Comparison of ENCODE assay signal across 1 cellular context in the genomic region with DNA sequence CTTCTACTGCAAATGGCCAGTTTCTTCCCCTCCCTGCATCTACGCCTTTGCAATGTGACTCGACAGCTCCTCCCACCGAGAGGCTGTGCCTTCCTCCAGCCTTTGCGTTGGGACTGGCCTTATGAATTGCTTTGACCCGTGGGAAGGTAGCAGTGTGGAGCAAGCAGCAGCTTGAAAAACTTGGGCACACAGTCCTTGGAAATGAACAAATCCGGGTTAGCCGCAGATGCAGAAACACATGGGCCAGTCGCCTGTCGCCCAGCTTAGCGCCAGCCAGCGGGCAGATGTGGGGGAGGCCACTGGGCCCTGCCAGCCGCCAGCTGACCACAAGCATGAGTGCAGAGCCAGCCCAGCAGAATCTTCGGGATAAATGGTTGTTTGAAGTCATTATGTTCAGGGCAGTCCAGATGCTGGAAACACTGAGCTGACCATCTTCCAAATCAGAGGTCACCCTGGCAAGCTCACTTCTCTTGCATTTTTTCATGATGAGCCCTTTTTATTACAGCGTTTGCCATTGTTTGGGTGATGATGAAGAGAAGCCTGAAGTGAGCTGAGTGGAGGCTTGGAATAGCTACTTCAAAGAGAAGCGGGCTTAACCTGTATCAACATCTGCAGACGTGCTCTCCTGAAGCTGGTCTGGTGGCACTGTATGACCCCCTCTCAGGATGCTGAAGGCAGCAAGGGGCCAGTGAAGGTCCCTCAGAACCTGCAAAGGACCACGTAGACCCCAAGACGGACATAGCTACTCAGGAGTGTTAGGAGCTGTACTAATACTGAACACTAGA.
TF ChIP-seq lines count a peak whose summit lies in the region.

No MANE protein-coding gene starts in this region.

TF ChIP-seq in HCT116, 20 proteins besides CTCF, POLR2A, EP300 and RAD21 (continued from another document):
- TF ChIP-seq, protein P1, sequence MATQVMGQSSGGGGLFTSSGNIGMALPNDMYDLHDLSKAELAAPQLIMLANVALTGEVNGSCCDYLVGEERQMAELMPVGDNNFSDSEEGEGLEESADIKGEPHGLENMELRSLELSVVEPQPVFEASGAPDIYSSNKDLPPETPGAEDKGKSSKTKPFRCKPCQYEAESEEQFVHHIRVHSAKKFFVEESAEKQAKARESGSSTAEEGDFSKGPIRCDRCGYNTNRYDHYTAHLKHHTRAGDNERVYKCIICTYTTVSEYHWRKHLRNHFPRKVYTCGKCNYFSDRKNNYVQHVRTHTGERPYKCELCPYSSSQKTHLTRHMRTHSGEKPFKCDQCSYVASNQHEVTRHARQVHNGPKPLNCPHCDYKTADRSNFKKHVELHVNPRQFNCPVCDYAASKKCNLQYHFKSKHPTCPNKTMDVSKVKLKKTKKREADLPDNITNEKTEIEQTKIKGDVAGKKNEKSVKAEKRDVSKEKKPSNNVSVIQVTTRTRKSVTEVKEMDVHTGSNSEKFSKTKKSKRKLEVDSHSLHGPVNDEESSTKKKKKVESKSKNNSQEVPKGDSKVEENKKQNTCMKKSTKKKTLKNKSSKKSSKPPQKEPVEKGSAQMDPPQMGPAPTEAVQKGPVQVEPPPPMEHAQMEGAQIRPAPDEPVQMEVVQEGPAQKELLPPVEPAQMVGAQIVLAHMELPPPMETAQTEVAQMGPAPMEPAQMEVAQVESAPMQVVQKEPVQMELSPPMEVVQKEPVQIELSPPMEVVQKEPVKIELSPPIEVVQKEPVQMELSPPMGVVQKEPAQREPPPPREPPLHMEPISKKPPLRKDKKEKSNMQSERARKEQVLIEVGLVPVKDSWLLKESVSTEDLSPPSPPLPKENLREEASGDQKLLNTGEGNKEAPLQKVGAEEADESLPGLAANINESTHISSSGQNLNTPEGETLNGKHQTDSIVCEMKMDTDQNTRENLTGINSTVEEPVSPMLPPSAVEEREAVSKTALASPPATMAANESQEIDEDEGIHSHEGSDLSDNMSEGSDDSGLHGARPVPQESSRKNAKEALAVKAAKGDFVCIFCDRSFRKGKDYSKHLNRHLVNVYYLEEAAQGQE (IDR thresholded peaks at IDR 0.05; ENCODE audit: low read depth): no peak
- TF ChIP-seq CBX3 (IDR thresholded peaks at IDR 0.05; ENCODE audit: low read depth) (no peak), SIN3A (IDR thresholded peaks at IDR 0.05; ENCODE audit: low read depth) (no peak), JUND (IDR thresholded peaks at IDR 0.05) (no peak), POLR2AphosphoS5 (IDR thresholded peaks at IDR 0.05; ENCODE audit: low read depth, low read length) (no peak), SP1 (IDR thresholded peaks at IDR 0.05; ENCODE audit: low read depth) (no peak), TCF7L2 (IDR thresholded peaks at IDR 0.05; ENCODE audit: borderline replicate concordance, extremely low read depth, insufficient read depth, insufficient read length) (no peak), EZH2 (IDR thresholded peaks at IDR 0.05) (no peak)
- TF ChIP-seq, protein P2, sequence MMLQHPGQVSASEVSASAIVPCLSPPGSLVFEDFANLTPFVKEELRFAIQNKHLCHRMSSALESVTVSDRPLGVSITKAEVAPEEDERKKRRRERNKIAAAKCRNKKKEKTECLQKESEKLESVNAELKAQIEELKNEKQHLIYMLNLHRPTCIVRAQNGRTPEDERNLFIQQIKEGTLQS (IDR thresholded peaks at IDR 0.05): no peak
